ENCODE assay signal across 8 cellular contexts in the genomic region with DNA sequence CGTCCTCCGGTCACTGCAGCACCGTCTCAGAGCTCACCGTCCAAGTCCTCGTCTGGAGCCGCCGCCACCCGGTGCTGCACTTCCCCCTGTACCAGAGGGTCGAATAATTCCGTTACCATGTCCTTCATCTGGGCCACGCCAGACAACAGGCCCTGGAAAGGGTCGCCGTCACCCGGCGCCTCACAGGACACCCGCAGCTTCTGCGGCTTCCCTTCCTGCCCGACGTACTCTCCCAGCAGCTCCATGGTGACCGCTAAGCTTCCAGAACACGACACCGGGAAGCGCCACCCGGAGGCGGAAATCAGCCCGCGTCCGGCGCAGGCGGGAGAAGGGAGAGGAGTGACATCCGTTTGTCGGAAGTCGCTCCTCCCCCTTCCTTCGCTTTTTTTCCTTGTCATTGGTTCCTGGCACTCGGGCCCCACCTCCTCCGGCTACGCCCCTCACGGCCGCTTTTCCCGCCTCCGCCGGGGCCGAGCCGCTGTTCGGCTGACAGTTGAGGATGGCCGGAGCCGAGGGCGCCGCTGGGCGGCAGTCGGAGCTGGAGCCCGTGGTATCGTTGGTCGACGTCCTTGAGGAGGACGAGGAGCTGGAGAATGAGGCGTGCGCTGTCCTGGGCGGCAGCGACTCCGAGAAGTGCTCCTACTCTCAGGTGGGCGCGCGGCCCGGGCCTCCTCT. TPM values are rescaled to one million over a fixed set of nuclear protein-coding genes. Genes with fewer than 3 reads are reported as not detected.
DNase-seq lines count a peak whose midpoint lies in the region; ATAC-seq, FAIRE-seq and TF ChIP-seq lines count a peak whose summit lies in the region.

A gene with protein sequence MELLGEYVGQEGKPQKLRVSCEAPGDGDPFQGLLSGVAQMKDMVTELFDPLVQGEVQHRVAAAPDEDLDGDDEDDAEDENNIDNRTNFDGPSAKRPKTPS (minus strand): TSS at position 273 of the 675 bp plus-strand sequence. CDS start 28 bp downstream, at position 245.
UBR7 (plus strand) TSS at position 464 of the 675 bp plus-strand sequence; CDS start at position 500, 36 bp downstream.

- no peaks in the 10 kb centered on the region for H3K9me3 Mint-ChIP-seq in activated T-cell treated with anti-CD3 and anti-CD28 coated beads, Interleukin-2, amount 50 U/mL, for 72 hours

- peaks cover 6 to 15% of the 10 kb centered on the region in 2 donors for H3K36me3 Mint-ChIP-seq in activated T-cell treated with anti-CD3 and anti-CD28 coated beads, Interleukin-2, amount 50 U/mL, for 72 hours (ENCODE audit: insufficient read depth in 2 of 2)

- under 1% methylated on average over 50 of the region's 65 CpGs for WGBS in esophagus muscularis mucosa

- H3K36me3 ChIP-seq in DOHH2 (ENCODE audit: control insufficient read depth, low read length) (peaks cover 68% of the 10 kb centered on the region), KOPT-K1 (ENCODE audit: insufficient read depth, low read length) (peaks cover 50% of the 10 kb centered on the region), esophagus muscularis mucosa (peaks cover 9 to 14% (median 12%) of the 10 kb centered on the region in 4 donors)

- H3K4me1 Mint-ChIP-seq in activated T-cell treated with anti-CD3 and anti-CD28 coated beads, Interleukin-2, amount 50 U/mL, for 72 hours (ENCODE audit: low read depth) = peaks cover 45% of the 10 kb centered on the region

- H3K79me2 ChIP-seq in DOHH2 (ENCODE audit: control insufficient read depth, low read length) = peaks cover 94% of the 10 kb centered on the region

- DNase-seq in RCC 7860 (ENCODE audit: low spot score) (peak; percentile 89), esophagus muscularis mucosa (ENCODE audit: extremely low spot score) (peak; percentile 98), myocyte (ENCODE audit: low read depth) (peak; percentile 98)
- DNase-seq in activated T-cell treated with anti-CD3 and anti-CD28 coated beads, Interleukin-2, amount 50 U/mL, for 72 hours = peak; percentile 93 to 94
- peak; percentile 81 to 88 for DNase-seq in stimulated activated CD8-positive, alpha-beta memory T cell treated with anti-CD3 and anti-CD28 coated beads, Interleukin-7, amount 100 ng/mL, for 48 hours (ENCODE audit: extremely low read depth in 1 of 2, low read depth in 1 of 2)

- peak within 1 kb of the TSS; percentile 78 to 99 for H3K4me3 Mint-ChIP-seq in activated T-cell treated with anti-CD3 and anti-CD28 coated beads, Interleukin-2, amount 50 U/mL, for 72 hours

- H3K27ac ChIP-seq in DOHH2 (ENCODE audit: low read depth, low read length) (peak within 1 kb of the TSS; percentile 78), KOPT-K1 (ENCODE audit: low read depth, low read length, poor library complexity, severe bottlenecking) (peak within 1 kb of the TSS; percentile 86), esophagus muscularis mucosa (replicated peaks in 1 of 4) (peak within 1 kb of the TSS; percentile 79 to 97 (median 92))

- H3K27ac Mint-ChIP-seq in activated T-cell treated with anti-CD3 and anti-CD28 coated beads, Interleukin-2, amount 50 U/mL, for 72 hours = peak within 1 kb of the TSS; percentile 98

- H3K9me2 ChIP-seq in DOHH2 (replicated peaks; ENCODE audit: control insufficient read depth, low read length) = no peaks in the 10 kb centered on the region

- H3K27me3 Mint-ChIP-seq in activated T-cell treated with anti-CD3 and anti-CD28 coated beads, Interleukin-2, amount 50 U/mL, for 72 hours (ENCODE audit: low read depth) = no peaks in the 10 kb centered on the region

- H4K20me1 ChIP-seq in DOHH2 (ENCODE audit: control insufficient read depth, insufficient read depth, low read depth, low read length) = peaks cover 20% of the 10 kb centered on the region; the same call in 1 of the 2 replicates

- peaks cover 27% of the 10 kb centered on the region for H3F3A ChIP-seq in DOHH2 (ENCODE audit: control insufficient read depth, insufficient read depth)

- peak; percentile 70 for FAIRE-seq in RCC 7860 (lab: Jason Lieb, UNC)

- H3K27me3 ChIP-seq in DOHH2 (ENCODE audit: control insufficient read depth, low read length) (no peaks in the 10 kb centered on the region), esophagus muscularis mucosa (no peaks in the 10 kb centered on the region)

- H3K9me3 ChIP-seq in DOHH2 (ENCODE audit: control insufficient read depth, insufficient read depth, low read length) (no peaks in the 10 kb centered on the region), KOPT-K1 (ENCODE audit: insufficient read depth, low read length, poor library complexity, severe bottlenecking) (no peaks in the 10 kb centered on the region), esophagus muscularis mucosa (no peaks in the 10 kb centered on the region)

- TF ChIP-seq CTCF in DOHH2 (IDR thresholded peaks at IDR 0.05; ENCODE audit: low read depth, low read length, poor library complexity, severe bottlenecking) (no peak), esophagus muscularis mucosa (IDR thresholded peaks at IDR 0.05) (peak in 2 of 3 experiments; percentile 29 to 35)

- intact Hi-C loops in esophagus muscularis mucosa (cut with DNase I) = loop anchor here (5.0 kb wide), 1 partner anchor 125 kb away; the partner anchor contains the start of gene BTBD7

- TF ChIP-seq EP300 in esophagus muscularis mucosa (IDR thresholded peaks at IDR 0.05) = peak; percentile 53

- H3K4me3 ChIP-seq in DOHH2 (ENCODE audit: low read length) (peak within 1 kb of the TSS; percentile 99), esophagus muscularis mucosa (peak within 1 kb of the TSS; percentile 75 to 96 (median 87))

- no peak for TF ChIP-seq POLR2A in esophagus muscularis mucosa (IDR thresholded peaks at IDR 0.05; ENCODE audit: low read depth)

- peak; percentile 77 for ATAC-seq in GM21786 (IDR thresholded peaks at IDR 0.05; ENCODE audit: unreplicated experiment)
- peak; percentile 96 for ATAC-seq in activated T-cell treated with anti-CD3 and anti-CD28 coated beads, Interleukin-2, amount 50 U/mL, for 72 hours (replicated peaks in 1 of 2)

- H3K4me1 ChIP-seq in DOHH2 (ENCODE audit: control insufficient read depth, low read length) (peaks cover 64% of the 10 kb centered on the region), esophagus muscularis mucosa (peaks cover 18 to 46% (median 37%) of the 10 kb centered on the region in 4 donors)

- peak within 1 kb of the TSS; percentile 89 for H3K4me2 ChIP-seq in DOHH2 (ENCODE audit: low read length)

RNA-seq across cellular contexts. Expression of the first gene that starts in this region (rescaled TPM):
- 10 to 100 TPM; 22.3 to 27.8 TPM for total RNA-seq in activated T-cell treated with anti-CD3 and anti-CD28 coated beads, Interleukin-2, amount 50 U/mL, for 72 hours
- 10 to 100 TPM in 3 of 4 donors, 1 to 10 TPM in 1; 6.1 to 14.5 (median 11.6) TPM for total RNA-seq in esophagus muscularis mucosa
- 8.6 and 14.4 TPM in 2 replicates for total RNA-seq in myocyte
- polyA plus RNA-seq in myocyte (2012) = 7.3 TPM

RNA-seq across cellular contexts. Expression of gene UBR7, which starts in this region (rescaled TPM):
- 10 to 100 TPM; 35.2 to 36.3 TPM for total RNA-seq in activated T-cell treated with anti-CD3 and anti-CD28 coated beads, Interleukin-2, amount 50 U/mL, for 72 hours
- total RNA-seq in esophagus muscularis mucosa (10 to 100 TPM; 26.2 to 33.6 (median 29.9) TPM), myocyte (22.8 and 24.4 TPM in 2 replicates)
- polyA plus RNA-seq in myocyte (2012) = 13.9 TPM

Comparison
In these comparisons a context has a peak if more than half of its experiments do, and no peak if none do; other contexts are left out.
1. Peak in every context shown above with its lines: DNase-seq, ATAC-seq, H3K4me3 ChIP-seq and H3K27ac ChIP-seq.